ENCODE assay signal across 9 cellular contexts in genomic region chr4:22475311-22475646, GRCh38. TPM values are rescaled to one million over a fixed set of nuclear protein-coding genes. Genes with fewer than 3 reads are reported as not detected.
DNase-seq lines count a peak whose midpoint lies in the region; ATAC-seq, FAIRE-seq and TF ChIP-seq lines count a peak whose summit lies in the region.
"Not testable (repeated sequence)": the region's sequence is repeated elsewhere in the genome, so short reads cannot be mapped to it uniquely, and the experiment has no call there.
"Had no signal": no experiment of that assay in that cellular context is flagged by ENCODE, and none has a peak within 500 bp of the region (broad histone marks: within the 10 kb centered on the region; RNA-seq: fewer than 3 reads in every experiment).

No MANE protein-coding gene starts in this region.

- H3K79me1 ChIP-seq in IMR-90 (ENCODE audit: low read depth in 1 of 2, low read length in 2 of 2) (peaks cover 12 to 17% of the 10 kb centered on the region in 2 experiments; a peak in 3 of 4 replicates), mesenchymal stem cell (replicated peaks; ENCODE audit: low read length, poor library complexity, severe bottlenecking) (peaks cover 17% of the 10 kb centered on the region)

- not testable (repeated sequence) for DNase-seq in A549 (ENCODE audit: low read depth in 1 of 2, low spot score in 1 of 2); GM23338 (ENCODE audit: low spot score); IMR-90; SK-N-SH; left ventricle myocardium inferior; mesenchymal stem cell; smooth muscle cell (lab: John Stamatoyannopoulos, UW; ENCODE audit: unreplicated experiment)
- peak; percentile 23 for DNase-seq in MCF 10A (ENCODE audit: unreplicated experiment)

- dilution Hi-C loops in IMR-90 (cut with HindIII; ENCODE audit: low sequenced_read_pairs, unreplicated experiment): not testable (repeated sequence)

- 0 out of 2 replicates have a peak overlapping the region, but pooled peaks have one; percentile 50 for H3K14ac ChIP-seq in IMR-90 (replicated peaks; ENCODE audit: low read depth, low read length)
- not testable (repeated sequence) for H3K14ac ChIP-seq in mesenchymal stem cell (ENCODE audit: low read length in 2 of 2)

- TF ChIP-seq EP300 in A549 (IDR thresholded peaks at IDR 0.05); SK-N-SH (IDR thresholded peaks at IDR 0.05; ENCODE audit: borderline replicate concordance in 1 of 2, low read depth in 1 of 2, low read length in 1 of 2): not testable (repeated sequence)

- H3K27ac Mint-ChIP-seq in GM23338: peak overlapping the region; percentile 87
- H3K27ac Mint-ChIP-seq in MCF 10A (ENCODE audit: low read depth, unreplicated experiment): peak overlapping the region; percentile 66

- H3K4me2 ChIP-seq in A549: peak overlapping the region; percentile 42; the same call in 2 of the 3 replicates
- H3K4me2 ChIP-seq in GM23338; mesenchymal stem cell (ENCODE audit: low read length, poor library complexity, severe bottlenecking): not testable (repeated sequence)
- H3K4me2 ChIP-seq in IMR-90 (ENCODE audit: low read depth, low read length): peak overlapping the region; percentile 42; the same call in 1 of the 2 replicates
- H3K4me2 ChIP-seq in SK-N-SH: peak overlapping the region; percentile 46; the same call in 1 of the 2 replicates
- H3K4me2 ChIP-seq in smooth muscle cell: peak overlapping the region; percentile 33

- H2AK5ac ChIP-seq in IMR-90 (ENCODE audit: low read depth, low read length); mesenchymal stem cell (ENCODE audit: low read length, severe bottlenecking): not testable (repeated sequence)

- not testable (repeated sequence) for BruUV-seq in IMR-90 (replicated peaks; lab: Mats Ljungman, UMichigan); MCF 10A (replicated peaks; lab: Mats Ljungman, UMichigan)

- not testable (repeated sequence) for H3K4me1 ChIP-seq in A549; IMR-90 (ENCODE audit: control insufficient read depth, insufficient read depth, low read length); SK-N-SH (ENCODE audit: control insufficient read depth in 1 of 2, insufficient read depth in 2 of 2, low read depth in 1 of 2, low read length in 1 of 2); mesenchymal stem cell (ENCODE audit: control insufficient read depth, insufficient read depth, low read depth, low read length); smooth muscle cell (ENCODE audit: low read depth)
- H3K4me1 ChIP-seq in GM23338 (ENCODE audit: insufficient read depth) (peaks cover 16% of the 10 kb centered on the region), left ventricle myocardium inferior (peaks cover 51% of the 10 kb centered on the region)

- FAIRE-seq in A549 (lab: Jason Lieb, UNC): not testable (repeated sequence)

- TF ChIP-seq CTCF in A549 (IDR thresholded peaks at IDR 0.05); GM23338 (conservative IDR thresholded peaks at IDR 0.05; ENCODE audit: low read depth in 2 of 2); IMR-90 (conservative IDR thresholded peaks at IDR 0.05; ENCODE audit: low read depth, low read length); SK-N-SH (IDR thresholded peaks at IDR 0.05); MCF 10A (IDR thresholded peaks at IDR 0.05; ENCODE audit: unreplicated experiment); left ventricle myocardium inferior (IDR thresholded peaks at IDR 0.05; ENCODE audit: borderline replicate concordance); smooth muscle cell (IDR thresholded peaks at IDR 0.05; ENCODE audit: borderline replicate concordance, insufficient read depth, poor library complexity, severe bottlenecking): not testable (repeated sequence)

- TF ChIP-seq RAD21 in A549 (conservative IDR thresholded peaks at IDR 0.05 in 1 of 2, IDR thresholded peaks at IDR 0.05 in 1 of 2); IMR-90 (IDR thresholded peaks at IDR 0.05; ENCODE audit: low read length); SK-N-SH (IDR thresholded peaks at IDR 0.05; ENCODE audit: low read length): not testable (repeated sequence)

- not testable (repeated sequence) for H2BK20ac ChIP-seq in IMR-90 (ENCODE audit: low read depth, low read length)

- not testable (repeated sequence) for H2AK9ac ChIP-seq in IMR-90 (replicated peaks; ENCODE audit: low read depth, low read length, poor library complexity)

- H3K4me1 Mint-ChIP-seq in GM23338: peaks cover 26% of the 10 kb centered on the region
- H3K4me1 Mint-ChIP-seq in MCF 10A (ENCODE audit: insufficient read depth, unreplicated experiment): peaks cover 45% of the 10 kb centered on the region

- H3K36me3 Mint-ChIP-seq in GM23338 (ENCODE audit: low read depth): peaks cover 32% of the 10 kb centered on the region
- not testable (repeated sequence) for H3K36me3 Mint-ChIP-seq in MCF 10A (ENCODE audit: insufficient read depth, unreplicated experiment)

- H2BK15ac ChIP-seq in IMR-90 (ENCODE audit: low read depth, low read length); mesenchymal stem cell (ENCODE audit: low read depth, poor library complexity, severe bottlenecking): not testable (repeated sequence)

- H3K9me3 Mint-ChIP-seq in GM23338; MCF 10A (ENCODE audit: unreplicated experiment): not testable (repeated sequence)

- not testable (repeated sequence) for H4K8ac ChIP-seq in IMR-90 (ENCODE audit: low read depth in 2 of 2, low read length in 2 of 2); mesenchymal stem cell (ENCODE audit: low read length)

- not testable (repeated sequence) for H4K20me1 ChIP-seq in GM23338 (replicated peaks; ENCODE audit: insufficient read depth); IMR-90 (ENCODE audit: insufficient read depth, low read length); SK-N-SH (ENCODE audit: insufficient read depth); smooth muscle cell (ENCODE audit: low read depth)

- H2BK12ac ChIP-seq in mesenchymal stem cell (ENCODE audit: low read length in 2 of 2): not testable (repeated sequence)

- H3K4me3 Mint-ChIP-seq in GM23338; MCF 10A (ENCODE audit: unreplicated experiment): not testable (repeated sequence)

- H3K79me2 ChIP-seq in GM23338 (replicated peaks; ENCODE audit: insufficient read depth) (peaks cover 15% of the 10 kb centered on the region), SK-N-SH (ENCODE audit: insufficient read depth) (peaks cover 39% of the 10 kb centered on the region), smooth muscle cell (ENCODE audit: low read depth) (peaks cover 26% of the 10 kb centered on the region)

- not testable (repeated sequence) for ATAC-seq in A549; IMR-90 (ENCODE audit: low read depth)
- peak; percentile 56 for ATAC-seq in GM23338

- H4K91ac ChIP-seq in IMR-90 (ENCODE audit: insufficient read depth, low read depth, low read length); mesenchymal stem cell (ENCODE audit: low read length): not testable (repeated sequence)

- not testable (repeated sequence) for H3F3A ChIP-seq in GM23338 (replicated peaks; ENCODE audit: low read depth); SK-N-SH (replicated peaks; ENCODE audit: insufficient read depth); smooth muscle cell (ENCODE audit: low read depth)

- not testable (repeated sequence) for H2BK5ac ChIP-seq in IMR-90 (ENCODE audit: low read depth, low read length, poor library complexity, severe bottlenecking); mesenchymal stem cell (ENCODE audit: low read depth, low read length, poor library complexity, severe bottlenecking)

- not testable (repeated sequence) for H2BK120ac ChIP-seq in IMR-90 (ENCODE audit: low read depth, low read length); mesenchymal stem cell (ENCODE audit: low read depth, low read length)

- not testable (repeated sequence) for H3K27ac ChIP-seq in A549; IMR-90 (ENCODE audit: insufficient read depth, low read length)
- H3K27ac ChIP-seq in GM23338 (ENCODE audit: low read depth): peak overlapping the region; percentile 68
- H3K27ac ChIP-seq in SK-N-SH (ENCODE audit: low read depth in 2 of 2, low read length in 1 of 2): peak overlapping the region in 1 of 2 experiments; percentile 48; a peak in 2 of 4 replicates
- H3K27ac ChIP-seq in left ventricle myocardium inferior (replicated peaks): peak overlapping the region; percentile 81
- H3K27ac ChIP-seq in mesenchymal stem cell (ENCODE audit: low read length, poor library complexity, severe bottlenecking): peak overlapping the region; percentile 66
- peak overlapping the region; percentile 59 for H3K27ac ChIP-seq in smooth muscle cell (ENCODE audit: low read depth)

- H4K5ac ChIP-seq in IMR-90 (ENCODE audit: low read depth, low read length): not testable (repeated sequence)

- H3K23ac ChIP-seq in IMR-90 (ENCODE audit: low read depth, low read length); mesenchymal stem cell (ENCODE audit: low read length in 2 of 2): not testable (repeated sequence)

- not testable (repeated sequence) for H3K27me3 Mint-ChIP-seq in GM23338 (ENCODE audit: insufficient read depth, low read depth, poor library complexity); MCF 10A (ENCODE audit: insufficient read depth, unreplicated experiment)

- not testable (repeated sequence) for H2AFZ ChIP-seq in GM23338; IMR-90 (replicated peaks; ENCODE audit: low read length, poor library complexity); SK-N-SH (ENCODE audit: low read depth); mesenchymal stem cell (ENCODE audit: low read depth, low read length); smooth muscle cell (ENCODE audit: low read depth)

- in situ Hi-C loops in IMR-90 (cut with MboI; ENCODE audit: low sequenced_read_pairs): not testable (repeated sequence)

- not testable (repeated sequence) for H3K4me3 ChIP-seq in A549; GM23338; IMR-90 (ENCODE audit: insufficient read depth, low read depth, low read length); SK-N-SH (ENCODE audit: low read depth in 2 of 2, low read length in 1 of 2); left ventricle myocardium inferior; mesenchymal stem cell (ENCODE audit: insufficient read depth in 1 of 2, low read depth in 1 of 2, low read length in 2 of 2); smooth muscle cell

- TF ChIP-seq POLR2A in A549 (IDR thresholded peaks at IDR 0.05; ENCODE audit: low read length); IMR-90 (IDR thresholded peaks at IDR 0.05; ENCODE audit: low read depth, low read length): not testable (repeated sequence)

- not testable (repeated sequence) for H3K9ac ChIP-seq in IMR-90 (ENCODE audit: low read depth, low read length); SK-N-SH; mesenchymal stem cell (ENCODE audit: low read length); smooth muscle cell (ENCODE audit: low read depth)

- POLR2A ChIA-PET in A549 (lab: Yijun Ruan, JAX); IMR-90 (lab: Charles Lee; ENCODE audit: unreplicated experiment); SK-N-SH (lab: Yijun Ruan, JAX): not testable (repeated sequence)
- POLR2A ChIA-PET in MCF 10A (lab: Yijun Ruan, JAX): interaction anchor here (1.1 to 4.9 kb wide), 5 partner anchors 8 to 40 kb away, joined by 3 to 68 read pairs (median 47); partner anchors contain the start of gene ADGRA3

- not testable (repeated sequence) for H3K9me3 ChIP-seq in A549; IMR-90 (ENCODE audit: control insufficient read depth, insufficient read depth, low read length); SK-N-SH; left ventricle myocardium inferior (replicated peaks); mesenchymal stem cell (ENCODE audit: control insufficient read depth, low read length); smooth muscle cell (replicated peaks; ENCODE audit: low read depth)

- intact Hi-C loops in IMR-90 (cut with micrococcal nuclease); MCF 10A (cut with micrococcal nuclease); left ventricle myocardium inferior (cut with micrococcal nuclease): not testable (repeated sequence)

- H3K56ac ChIP-seq in IMR-90 (ENCODE audit: extremely low read depth, insufficient read depth, low read length): not testable (repeated sequence)

- WGBS in A549 (ENCODE audit: missing lambda C conversion rate): 85% methylated on average over 16 of the region's 16 CpGs
- 80% methylated on average over 1 of the region's 16 CpGs; no CpG with 5 or more reads in 1 of the 2 experiments for WGBS in IMR-90 (ENCODE audit: extremely low coverage in 2 of 2, insufficient read length in 1 of 2), 2 experiments
- WGBS in SK-N-SH (ENCODE audit: low lambda C conversion rate): 96% methylated on average over 16 of the region's 16 CpGs
- 86% methylated on average over 16 of the region's 16 CpGs for WGBS in mesenchymal stem cell
- 59% methylated on average over 16 of the region's 16 CpGs for WGBS in smooth muscle cell (ENCODE audit: low lambda C conversion rate)

- H3K27me3 ChIP-seq in GM23338 (ENCODE audit: insufficient read depth); IMR-90 (ENCODE audit: control insufficient read depth, insufficient read depth, low read length); SK-N-SH (ENCODE audit: insufficient read depth); left ventricle myocardium inferior (ENCODE audit: low read depth); mesenchymal stem cell (ENCODE audit: control insufficient read depth in 1 of 2, insufficient read depth in 1 of 2, low read length in 2 of 2); smooth muscle cell (ENCODE audit: low read depth): not testable (repeated sequence)

- not testable (repeated sequence) for H3K18ac ChIP-seq in IMR-90 (ENCODE audit: low read depth, low read length); mesenchymal stem cell (ENCODE audit: low read depth in 1 of 2, low read length in 2 of 2)

- not testable (repeated sequence) for H3K36me3 ChIP-seq in GM23338 (ENCODE audit: insufficient read depth); IMR-90 (ENCODE audit: control insufficient read depth, insufficient read depth, low read length); SK-N-SH (replicated peaks in 1 of 2; ENCODE audit: control insufficient read depth in 1 of 2, insufficient read depth in 2 of 2, low read length in 1 of 2); left ventricle myocardium inferior; mesenchymal stem cell (ENCODE audit: control insufficient read depth in 1 of 2, insufficient read depth in 2 of 2, low read depth in 1 of 2, low read length in 2 of 2); smooth muscle cell (ENCODE audit: low read depth)

- H3K9me2 ChIP-seq in GM23338 (ENCODE audit: insufficient read depth); SK-N-SH: not testable (repeated sequence)

- H3K9me1 ChIP-seq in IMR-90 (ENCODE audit: insufficient read depth, low read length): not testable (repeated sequence)

- CTCF ChIA-PET in A549 (lab: Yijun Ruan, JAX); IMR-90 (lab: Yijun Ruan, JAX); SK-N-SH (lab: Yijun Ruan, JAX): not testable (repeated sequence)
- CTCF ChIA-PET in MCF 10A (lab: Yijun Ruan, JAX): interaction anchor here (0.6 to 1.0 kb wide), 3 partner anchors 32 to 86 kb away, joined by 3 to 5 read pairs (median 4); no protein-coding TSS in a partner anchor

- H3K4ac ChIP-seq in IMR-90 (ENCODE audit: low read depth, low read length); mesenchymal stem cell (ENCODE audit: low read depth in 1 of 2, low read length in 2 of 2): not testable (repeated sequence)

RNA-seq across cellular contexts. Expression of gene ADGRA3, which starts 40.6 kb away (rescaled TPM):
- polyA plus RNA-seq in A549 (2011; rRNA removed) (20.0 and 33.4 TPM in 2 replicates), A549 (2017; fragmentation: RNase III; extraction: RNeasy Plus Mini Kit Qiagen cat#74134 plus additional on column Dnase treatment) (17.9 to 19.4 TPM (median 18.2 TPM) in 3 replicates), GM23338 (2016; fragmentation: Nextera tagmentation; extraction: Ambion mirVana) (14.1 and 16.2 TPM in 2 replicates), IMR-90 (2012; rRNA removed) (17.1 and 20.1 TPM in 2 replicates), SK-N-SH (2012; rRNA removed) (11.8 and 13.7 TPM in 2 replicates), smooth muscle cell (20.9 and 24.4 TPM in 2 replicates)
- 8.3 and 8.9 TPM in 2 replicates for polyA plus RNA-seq in A549 (2012; cell fraction: cytosol; rRNA removed)
- 8.8 and 20.9 TPM in 2 replicates for polyA plus RNA-seq in A549 (2012; cell fraction: nucleus; rRNA removed)
- 57.6 and 77.7 TPM in 2 replicates for polyA minus RNA-seq in A549 (2011; rRNA and poly(A)+ RNA removed)
- total RNA-seq in GM23338 (2014; rRNA removed; shearing (Covaris generic)): 73.9 and 75.3 TPM in 2 replicates
- total RNA-seq in IMR-90 (2012; rRNA removed) (28.0 and 30.3 TPM in 2 replicates), MCF 10A (2022) (25.2 and 27.3 TPM in 2 replicates), left ventricle myocardium inferior (26.9 TPM), smooth muscle cell (47.0 and 54.8 TPM in 2 replicates)
- polyA plus RNA-seq in IMR-90 (2012; cell fraction: cytosol; rRNA removed): 5.5 and 14.0 TPM in 2 replicates
- 8.6 and 50.7 TPM in 2 replicates for polyA plus RNA-seq in IMR-90 (2012; cell fraction: nucleus; rRNA removed; ENCODE audit: low replicate concordance)
- polyA plus RNA-seq in SK-N-SH (2012; cell fraction: cytosol; rRNA removed): 14.7 and 15.2 TPM in 2 replicates
- polyA plus RNA-seq in SK-N-SH (2012; cell fraction: nucleus; rRNA removed): 19.4 and 28.1 TPM in 2 replicates
- 19.9 TPM for polyA plus RNA-seq in mesenchymal stem cell (2013, experiment 1 of 2)
- 19.8 TPM for polyA plus RNA-seq in mesenchymal stem cell (2013, experiment 2 of 2)
- total RNA-seq: OCI-LY7 had no signal
